10 cellular contexts compared by ENCODE assay signal in genomic region chr16:27285676-27286196, GRCh38. TPM values are rescaled to one million over a fixed set of nuclear protein-coding genes. Genes with fewer than 3 reads are reported as not detected.
A peak's percentile ranks its signal among the peaks of the same experiment; 100 is the strongest.
DNase-seq lines count a peak whose midpoint lies in the region; ATAC-seq and TF ChIP-seq lines count a peak whose summit lies in the region.
"Had no signal": no experiment of that assay in that cellular context is flagged by ENCODE, and none has a peak within 500 bp of the region (broad histone marks: within the 10 kb centered on the region; RNA-seq: fewer than 3 reads in every experiment).

No MANE protein-coding gene starts in this region.

- H3K4me1 ChIP-seq in SK-N-SH (ENCODE audit: control insufficient read depth in 1 of 2, insufficient read depth in 2 of 2, low read depth in 1 of 2, low read length in 1 of 2) (peaks cover 0 to 11% of the 10 kb centered on the region in 2 experiments; a peak in 1 of 4 replicates), A673 (ENCODE audit: insufficient read depth, low read length, poor library complexity, severe bottlenecking) (no peaks in the 10 kb centered on the region)

- H3K9me3 Mint-ChIP-seq in activated T-helper 17 cell treated with anti-CD3 and anti-CD28 coated beads, Interleukin-2, amount 50 U/mL, for 72 hours = no peaks in the 10 kb centered on the region
- no peaks in the 10 kb centered on the region for H3K9me3 Mint-ChIP-seq in stimulated activated naive CD8-positive, alpha-beta T cell treated with anti-CD3 and anti-CD28 coated beads, Interleukin-15, Interleukin-2, amounts not matched to agents 100 ng/mL and 50 ng/mL, for 24 hours

- 82% methylated on average over 6 of the region's 6 CpGs for WGBS in SK-N-SH (ENCODE audit: low lambda C conversion rate)

- TF ChIP-seq EP300 in SK-N-SH (IDR thresholded peaks at IDR 0.05; ENCODE audit: borderline replicate concordance in 1 of 2, low read depth in 1 of 2, low read length in 1 of 2) = no peak

- H3K27ac ChIP-seq in SK-N-SH (ENCODE audit: low read depth in 2 of 2, low read length in 1 of 2) (peak overlapping the region in 1 of 2 experiments; percentile 90; a peak in 2 of 4 replicates), A673 (ENCODE audit: low read depth, low read length, poor library complexity, severe bottlenecking) (no peak overlapping the region)

- H3K9ac ChIP-seq in SK-N-SH = no peak overlapping the region

- intact Hi-C loops in A673 (cut with micrococcal nuclease; ENCODE audit: unreplicated experiment) = no loop called here

- no peak overlapping the region for H3K4me3 ChIP-seq in SK-N-SH (ENCODE audit: low read depth in 2 of 2, low read length in 1 of 2)
- H3K4me3 ChIP-seq in A673 (ENCODE audit: low read depth, low read length, poor library complexity, severe bottlenecking) = no peak overlapping the region

- H3K9me3 ChIP-seq in SK-N-SH (no peaks in the 10 kb centered on the region), A673 (ENCODE audit: low read depth, low read length, poor library complexity, severe bottlenecking) (no peaks in the 10 kb centered on the region)

- CTCF ChIA-PET in SK-N-SH (lab: Yijun Ruan, JAX) = interaction anchor here (1.9 kb wide), 1 partner anchor 51 kb away, joined by 9 read pairs; no protein-coding TSS in a partner anchor
- CTCF ChIA-PET in A673 (lab: Charles Lee) = no interaction called here

- no peaks in the 10 kb centered on the region for H4K20me1 ChIP-seq in SK-N-SH (ENCODE audit: insufficient read depth)

- H3K27me3 ChIP-seq in SK-N-SH (ENCODE audit: insufficient read depth) (no peaks in the 10 kb centered on the region), A673 (replicated peaks; ENCODE audit: insufficient read depth, low read depth, low read length, poor library complexity) (no peaks in the 10 kb centered on the region)

- H3F3A ChIP-seq in SK-N-SH (replicated peaks; ENCODE audit: insufficient read depth) = peaks cover 17% of the 10 kb centered on the region

- peak overlapping the region; percentile 54; the same call in 1 of the 2 replicates for H3K4me2 ChIP-seq in SK-N-SH

- peak overlapping the region; percentile 32; the same call in 1 of the 2 replicates for H2AFZ ChIP-seq in SK-N-SH (ENCODE audit: low read depth)

- peaks cover 7% of the 10 kb centered on the region for H3K27me3 Mint-ChIP-seq in activated T-helper 17 cell treated with anti-CD3 and anti-CD28 coated beads, Interleukin-2, amount 50 U/mL, for 72 hours
- H3K27me3 Mint-ChIP-seq in stimulated activated naive CD8-positive, alpha-beta T cell treated with anti-CD3 and anti-CD28 coated beads, Interleukin-15, Interleukin-2, amounts not matched to agents 100 ng/mL and 50 ng/mL, for 24 hours = no peaks in the 10 kb centered on the region
- H3K27me3 Mint-ChIP-seq: central memory CD8-positive, alpha-beta T cell had no signal

- H3K27ac Mint-ChIP-seq in activated T-helper 17 cell treated with anti-CD3 and anti-CD28 coated beads, Interleukin-2, amount 50 U/mL, for 72 hours = no peak overlapping the region
- H3K27ac Mint-ChIP-seq in stimulated activated naive CD8-positive, alpha-beta T cell treated with anti-CD3 and anti-CD28 coated beads, Interleukin-15, Interleukin-2, amounts not matched to agents 100 ng/mL and 50 ng/mL, for 24 hours = peak overlapping the region; percentile 79

- H3K4me1 Mint-ChIP-seq in activated T-helper 17 cell treated with anti-CD3 and anti-CD28 coated beads, Interleukin-2, amount 50 U/mL, for 72 hours = peaks cover 35% of the 10 kb centered on the region
- H3K4me1 Mint-ChIP-seq in stimulated activated naive CD8-positive, alpha-beta T cell treated with anti-CD3 and anti-CD28 coated beads, Interleukin-15, Interleukin-2, amounts not matched to agents 100 ng/mL and 50 ng/mL, for 24 hours (ENCODE audit: low read depth) = peaks cover 73% of the 10 kb centered on the region

- H3K4me3 Mint-ChIP-seq in activated T-helper 17 cell treated with anti-CD3 and anti-CD28 coated beads, Interleukin-2, amount 50 U/mL, for 72 hours = peak overlapping the region; percentile 11
- no peak overlapping the region for H3K4me3 Mint-ChIP-seq in stimulated activated naive CD8-positive, alpha-beta T cell treated with anti-CD3 and anti-CD28 coated beads, Interleukin-15, Interleukin-2, amounts not matched to agents 100 ng/mL and 50 ng/mL, for 24 hours
- H3K4me3 Mint-ChIP-seq: central memory CD8-positive, alpha-beta T cell had no signal

- TF ChIP-seq RAD21 in SK-N-SH (IDR thresholded peaks at IDR 0.05; ENCODE audit: low read length) = no peak

- no peaks in the 10 kb centered on the region for H3K79me2 ChIP-seq in SK-N-SH (ENCODE audit: insufficient read depth)

- H3K36me3 Mint-ChIP-seq in activated T-helper 17 cell treated with anti-CD3 and anti-CD28 coated beads, Interleukin-2, amount 50 U/mL, for 72 hours (ENCODE audit: low read depth) = no peaks in the 10 kb centered on the region
- no peaks in the 10 kb centered on the region for H3K36me3 Mint-ChIP-seq in stimulated activated naive CD8-positive, alpha-beta T cell treated with anti-CD3 and anti-CD28 coated beads, Interleukin-15, Interleukin-2, amounts not matched to agents 100 ng/mL and 50 ng/mL, for 24 hours (ENCODE audit: low read depth)

- H3K9me2 ChIP-seq in SK-N-SH = no peaks in the 10 kb centered on the region

- H3K36me3 ChIP-seq in SK-N-SH (replicated peaks in 1 of 2; ENCODE audit: control insufficient read depth in 1 of 2, insufficient read depth in 2 of 2, low read length in 1 of 2) (no peaks in the 10 kb centered on the region), A673 (ENCODE audit: insufficient read depth, low read length, poor library complexity, severe bottlenecking) (no peaks in the 10 kb centered on the region)

- POLR2A ChIA-PET in SK-N-SH (lab: Yijun Ruan, JAX) (no interaction called here), A673 (lab: Charles Lee; ENCODE audit: low non-redundant PET) (no interaction called here)

- no peak for TF ChIP-seq CTCF in SK-N-SH (IDR thresholded peaks at IDR 0.05)
- TF ChIP-seq CTCF in A673 (conservative IDR thresholded peaks at IDR 0.05; ENCODE audit: low read depth, low read length) = no peak

- no TSS peak for BruUV-seq in A673 (replicated peaks; lab: Mats Ljungman, UMichigan)

- no peak for DNase-seq in SK-N-SH
- peak; percentile 16 for DNase-seq in inferior parietal cortex (ENCODE audit: extremely low spot score)
- no peak for DNase-seq in A673 (ENCODE audit: low spot score)
- DNase-seq in NCI-H1105 treated with DMSO at 0.1 percent for 48 hours (lab: John Stamatoyannopoulos, UW) = no peak
- DNase-seq: NCI-H510A treated with DMSO at 0.1 percent for 48 hours had no signal

- no peak for ATAC-seq in SK-N-SH treated with all-trans-retinoic acid at 6 μM for 48 hours
- ATAC-seq in activated T-helper 17 cell treated with anti-CD3 and anti-CD28 coated beads, Interleukin-2, amount 50 U/mL, for 72 hours (replicated peaks) = peak; percentile 61
- ATAC-seq in HG03520 (IDR thresholded peaks at IDR 0.05; ENCODE audit: unreplicated experiment) = no peak

TF ChIP-seq in SK-N-SH, 30 proteins besides CTCF, POLR2A, EP300 and RAD21 (continues in another document):
- TF ChIP-seq EZH2phosphoT487 (IDR thresholded peaks at IDR 0.05; ENCODE audit: borderline replicate concordance, low read depth) = no peak
- TF ChIP-seq TAF1 (IDR thresholded peaks at IDR 0.05; ENCODE audit: borderline replicate concordance, low read depth, low read length) = no peak
- no peak for TF ChIP-seq CHD2 (IDR thresholded peaks at IDR 0.05; ENCODE audit: low read length, partially characterized antibody)
- TF ChIP-seq TEAD4 (IDR thresholded peaks at IDR 0.05; ENCODE audit: borderline replicate concordance, insufficient read depth) = no peak
- TF ChIP-seq POLR2AphosphoS5 (IDR thresholded peaks at IDR 0.05; ENCODE audit: low read depth, low read length) = no peak
- TF ChIP-seq, protein P1, sequence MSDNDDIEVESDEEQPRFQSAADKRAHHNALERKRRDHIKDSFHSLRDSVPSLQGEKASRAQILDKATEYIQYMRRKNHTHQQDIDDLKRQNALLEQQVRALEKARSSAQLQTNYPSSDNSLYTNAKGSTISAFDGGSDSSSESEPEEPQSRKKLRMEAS (IDR thresholded peaks at IDR 0.05; ENCODE audit: low read depth) = no peak
- TF ChIP-seq FOSL2 (IDR thresholded peaks at IDR 0.05; ENCODE audit: borderline replicate concordance, low read depth) = no peak
- no peak for TF ChIP-seq YY1 (IDR thresholded peaks at IDR 0.05; ENCODE audit: low read depth)
- no peak for TF ChIP-seq RFX5 (IDR thresholded peaks at IDR 0.05; ENCODE audit: low read length)

TF ChIP-seq in SK-N-SH treated with all-trans-retinoic acid at 6 μM for 48 hours, 23 proteins besides CTCF, POLR2A, EP300 and RAD21 (continues in another document):
- no peak for TF ChIP-seq CSRNP3 (CRISPR knock-in tag; IDR thresholded peaks at IDR 0.05)
- TF ChIP-seq ESRRG (CRISPR knock-in tag; IDR thresholded peaks at IDR 0.05) = no peak
- TF ChIP-seq CSDC2 (CRISPR knock-in tag; IDR thresholded peaks at IDR 0.05) = no peak
- no peak for TF ChIP-seq ZC3H10 (CRISPR knock-in tag; IDR thresholded peaks at IDR 0.05)
- TF ChIP-seq TOX (CRISPR knock-in tag; IDR thresholded peaks at IDR 0.05; ENCODE audit: borderline replicate concordance) = no peak
- TF ChIP-seq GLIS3 (CRISPR knock-in tag; IDR thresholded peaks at IDR 0.05) = no peak
- no peak for TF ChIP-seq RARB (CRISPR knock-in tag; IDR thresholded peaks at IDR 0.05)
- no peak for TF ChIP-seq PPARA (CRISPR knock-in tag; IDR thresholded peaks at IDR 0.05; ENCODE audit: borderline replicate concordance)
- no peak for TF ChIP-seq ISL1 (CRISPR knock-in tag; IDR thresholded peaks at IDR 0.05)

RNA-seq across cellular contexts. Expression of gene NSMCE1, which starts 17.2 kb away (rescaled TPM):
- 37.9 and 39.8 TPM in 2 replicates for polyA plus RNA-seq in SK-N-SH (2012; rRNA removed)
- 45.3 and 46.1 TPM in 2 replicates for polyA plus RNA-seq in SK-N-SH (2012; cell fraction: cytosol; rRNA removed)
- 20.5 and 24.4 TPM in 2 replicates for polyA plus RNA-seq in SK-N-SH (2012; cell fraction: nucleus; rRNA removed)
- 10 to 100 TPM; 59.6 to 99.8 TPM for total RNA-seq in activated T-helper 17 cell treated with anti-CD3 and anti-CD28 coated beads, Interleukin-2, amount 50 U/mL, for 72 hours
- total RNA-seq in A673 (2021) = 45.7 and 53.0 TPM in 2 replicates

RNA-seq across cellular contexts. Expression of gene IL4R, which starts 28.0 kb away (rescaled TPM):
- 16.1 and 16.4 TPM in 2 replicates for polyA plus RNA-seq in SK-N-SH (2012; rRNA removed)
- 7.9 and 11.4 TPM in 2 replicates for polyA plus RNA-seq in SK-N-SH (2012; cell fraction: cytosol; rRNA removed)
- 28.8 and 28.9 TPM in 2 replicates for polyA plus RNA-seq in SK-N-SH (2012; cell fraction: nucleus; rRNA removed)
- total RNA-seq in activated T-helper 17 cell treated with anti-CD3 and anti-CD28 coated beads, Interleukin-2, amount 50 U/mL, for 72 hours = 100 to 1,000 TPM; 163 to 216 TPM
- total RNA-seq in A673 (2021) = 22.9 and 27.4 TPM in 2 replicates
